ENCODE assay signal across 22 cellular contexts in genomic region chr3:13007251-13007941, GRCh38.
A peak's percentile ranks its signal among the peaks of the same experiment; 100 is the strongest.
DNase-seq lines count a peak whose midpoint lies in the region; ATAC-seq and TF ChIP-seq lines count a peak whose summit lies in the region.
"Had no signal": no experiment of that assay in that cellular context is flagged by ENCODE, and none has a peak within 500 bp of the region (broad histone marks: within the 10 kb centered on the region; RNA-seq: fewer than 3 reads in every experiment).

No MANE protein-coding gene starts in this region.

- peaks cover 23% of the 10 kb centered on the region for H3K36me3 Mint-ChIP-seq in activated CD8-positive, alpha-beta memory T cell treated with anti-CD3 and anti-CD28 coated beads, Interleukin-2, amount 10 ng/mL, durations not matched to agents 7 days and 5 days
- H3K36me3 Mint-ChIP-seq in T-helper 17 cell (ENCODE audit: low read depth): peaks cover 5% of the 10 kb centered on the region
- H3K36me3 Mint-ChIP-seq in immature natural killer cell: peaks cover 3 to 12% (median 7%) of the 10 kb centered on the region in 3 donors
- H3K36me3 Mint-ChIP-seq in activated CD4-positive, alpha-beta memory T cell treated with anti-CD3 and anti-CD28 coated beads for 36 hours: peaks cover 13% of the 10 kb centered on the region
- H3K36me3 Mint-ChIP-seq in activated CD8-positive, alpha-beta T cell treated with anti-CD3 and anti-CD28 coated beads for 36 hours (ENCODE audit: low read depth): peaks cover 15% of the 10 kb centered on the region

- no peak overlapping the region for H3K27ac Mint-ChIP-seq in activated CD8-positive, alpha-beta memory T cell treated with anti-CD3 and anti-CD28 coated beads, Interleukin-2, amount 10 ng/mL, durations not matched to agents 7 days and 5 days
- peak overlapping the region; percentile 100 for H3K27ac Mint-ChIP-seq in T-helper 17 cell
- peak overlapping the region; percentile 99 to 100 (median 100) for H3K27ac Mint-ChIP-seq in immature natural killer cell
- H3K27ac Mint-ChIP-seq in activated CD4-positive, alpha-beta memory T cell treated with anti-CD3 and anti-CD28 coated beads for 36 hours: no peak overlapping the region
- H3K27ac Mint-ChIP-seq in activated CD8-positive, alpha-beta T cell treated with anti-CD3 and anti-CD28 coated beads for 36 hours: no peak overlapping the region
- H3K27ac Mint-ChIP-seq: T-helper 1 cell treated with Interleukin-12 subunit alpha and Interleukin-12 subunit beta and Interleukin-4 antibody, amounts not matched to agents 30 μg/mL and 1 μg/mL, for 36 hours had no signal

- no peak overlapping the region for H3K4me3 Mint-ChIP-seq in activated CD8-positive, alpha-beta memory T cell treated with anti-CD3 and anti-CD28 coated beads, Interleukin-2, amount 10 ng/mL, durations not matched to agents 7 days and 5 days
- H3K4me3 Mint-ChIP-seq in T-helper 17 cell (peak overlapping the region; percentile 87), immature natural killer cell (peak overlapping the region in 4 of 5 donors; percentile 12 to 48 (median 26))
- no peak overlapping the region for H3K4me3 Mint-ChIP-seq in activated CD4-positive, alpha-beta memory T cell treated with anti-CD3 and anti-CD28 coated beads for 36 hours
- H3K4me3 Mint-ChIP-seq in activated CD8-positive, alpha-beta T cell treated with anti-CD3 and anti-CD28 coated beads for 36 hours: no peak overlapping the region
- H3K4me3 Mint-ChIP-seq: T-helper 1 cell treated with Interleukin-12 subunit alpha and Interleukin-12 subunit beta and Interleukin-4 antibody, amounts not matched to agents 30 μg/mL and 1 μg/mL, for 36 hours had no signal

- H3K36me3 ChIP-seq in spleen: peaks cover 0 to 34% (median 0%) of the 10 kb centered on the region in 6 donors
- H3K36me3 ChIP-seq: adrenal gland, esophagus squamous epithelium, upper lobe of left lung had no signal

- H3K9me3 ChIP-seq in T-helper 17 cell (ENCODE audit: control insufficient read depth, low read length, poor library complexity, severe bottlenecking): no peaks in the 10 kb centered on the region
- H3K9me3 ChIP-seq in spleen: no peaks in the 10 kb centered on the region
- H3K9me3 ChIP-seq: adrenal gland, esophagus squamous epithelium, upper lobe of left lung had no signal

- H3K4me1 ChIP-seq in spleen: peaks cover 74 to 100% (median 100%) of the 10 kb centered on the region in 6 donors

- H3K4me3 ChIP-seq in spleen: peak overlapping the region in 1 of 8 donors; percentile 5
- H3K4me3 ChIP-seq: adrenal gland, esophagus squamous epithelium, upper lobe of left lung had no signal

- intact Hi-C loops in spleen (cut with DNase I; ENCODE audit: low total_unique reads): no loop called here
- intact Hi-C loops in activated CD4-positive, alpha-beta memory T cell treated with anti-CD3 and anti-CD28 coated beads for 36 hours (cut with micrococcal nuclease): no loop called here
- intact Hi-C loops in activated CD8-positive, alpha-beta T cell treated with anti-CD3 and anti-CD28 coated beads for 36 hours (cut with micrococcal nuclease): no loop called here

- CTCF ChIA-PET in activated CD8-positive, alpha-beta memory T cell treated with anti-CD3 and anti-CD28 coated beads, Interleukin-2, amount 10 ng/mL, durations not matched to agents 7 days and 5 days (lab: Charles Lee): interaction anchor here (12.1 kb wide), 1 partner anchor 11 kb away, joined by 120 read pairs; no protein-coding TSS in a partner anchor
- CTCF ChIA-PET in activated CD4-positive, alpha-beta memory T cell treated with anti-CD3 and anti-CD28 coated beads for 36 hours (lab: Charles Lee): interaction anchor here (1.0 to 7.3 kb wide), 2 partner anchors 12 to 18 kb away, joined by 4 to 71 read pairs; no protein-coding TSS in a partner anchor
- CTCF ChIA-PET in activated CD8-positive, alpha-beta T cell treated with anti-CD3 and anti-CD28 coated beads for 36 hours (lab: Charles Lee): interaction anchor here (1.2 to 13.0 kb wide), 5 partner anchors 8 to 444 kb away, joined by 3 to 118 read pairs (median 5); no protein-coding TSS in a partner anchor

- H3K9me3 Mint-ChIP-seq in activated CD8-positive, alpha-beta memory T cell treated with anti-CD3 and anti-CD28 coated beads, Interleukin-2, amount 10 ng/mL, durations not matched to agents 7 days and 5 days (ENCODE audit: low read depth): no peaks in the 10 kb centered on the region
- H3K9me3 Mint-ChIP-seq in immature natural killer cell: no peaks in the 10 kb centered on the region
- no peaks in the 10 kb centered on the region for H3K9me3 Mint-ChIP-seq in activated CD4-positive, alpha-beta memory T cell treated with anti-CD3 and anti-CD28 coated beads for 36 hours
- H3K9me3 Mint-ChIP-seq in activated CD8-positive, alpha-beta T cell treated with anti-CD3 and anti-CD28 coated beads for 36 hours: no peaks in the 10 kb centered on the region
- H3K9me3 Mint-ChIP-seq: T-helper 1 cell treated with Interleukin-12 subunit alpha and Interleukin-12 subunit beta and Interleukin-4 antibody, amounts not matched to agents 30 μg/mL and 1 μg/mL, for 36 hours had no signal

- H3K27me3 Mint-ChIP-seq in activated CD8-positive, alpha-beta memory T cell treated with anti-CD3 and anti-CD28 coated beads, Interleukin-2, amount 10 ng/mL, durations not matched to agents 7 days and 5 days: no peaks in the 10 kb centered on the region
- H3K27me3 Mint-ChIP-seq in T-helper 17 cell (no peaks in the 10 kb centered on the region), immature natural killer cell (ENCODE audit: low read depth in 3 of 3) (peaks cover 11 to 22% (median 19%) of the 10 kb centered on the region in 3 donors)
- H3K27me3 Mint-ChIP-seq in activated CD4-positive, alpha-beta memory T cell treated with anti-CD3 and anti-CD28 coated beads for 36 hours: no peaks in the 10 kb centered on the region
- no peaks in the 10 kb centered on the region for H3K27me3 Mint-ChIP-seq in activated CD8-positive, alpha-beta T cell treated with anti-CD3 and anti-CD28 coated beads for 36 hours
- H3K27me3 Mint-ChIP-seq: CD4-positive, CD25-positive, alpha-beta regulatory T cell had no signal

- TF ChIP-seq CTCF in spleen (IDR thresholded peaks at IDR 0.05 in 8 of 11, conservative IDR thresholded peaks at IDR 0.05 in 3 of 11): no peak
- no peak for TF ChIP-seq CTCF in activated CD8-positive, alpha-beta T cell treated with anti-CD3 and anti-CD28 coated beads for 36 hours (IDR thresholded peaks at IDR 0.05)

- ATAC-seq in activated CD8-positive, alpha-beta memory T cell treated with anti-CD3 and anti-CD28 coated beads, Interleukin-2, amount 10 ng/mL, durations not matched to agents 7 days and 5 days: no peak
- ATAC-seq in T-helper 17 cell (no peak), GM21390 (IDR thresholded peaks at IDR 0.05; ENCODE audit: unreplicated experiment) (no peak)
- ATAC-seq in activated CD8-positive, alpha-beta T cell treated with anti-CD3 and anti-CD28 coated beads for 36 hours: no peak
- ATAC-seq: HCT116, HepG2, left ventricle myocardium superior had no signal

- peak; percentile 12 for DNase-seq in activated CD8-positive, alpha-beta memory T cell treated with anti-CD3 and anti-CD28 coated beads, Interleukin-2, amount 50 U/mL, for 4 hours
- DNase-seq in activated CD8-positive, alpha-beta memory T cell treated with anti-CD3 and anti-CD28 coated beads, Interleukin-2, amount 10 ng/mL, durations not matched to agents 7 days and 5 days: no peak
- DNase-seq in T-helper 17 cell: no peak
- no peak for DNase-seq in immature natural killer cell
- DNase-seq in spleen: no peak
- DNase-seq in activated CD4-positive, alpha-beta memory T cell treated with anti-CD3 and anti-CD28 coated beads for 36 hours: no peak
- DNase-seq in activated CD8-positive, alpha-beta T cell treated with anti-CD3 and anti-CD28 coated beads for 36 hours: no peak
- DNase-seq: activated CD4-positive, CD25-positive, alpha-beta regulatory T cell; activated effector memory CD4-positive, alpha-beta T cell treated with anti-CD3 and anti-CD28 coated beads, Interleukin-2, amount 50 U/mL, for 16 hours; CD4-positive, CD25-positive, alpha-beta regulatory T cell; esophagus squamous epithelium; left ventricle myocardium superior; NCI-H1417; NCI-H526; SIG-M5; stimulated activated CD4-positive, alpha-beta T cell treated with anti-CD3 and anti-CD28 coated beads, Interleukin-2, amount 100 ng/mL, for 24 hours; upper lobe of left lung had no signal

- 77 to 85% (median 82%) methylated on average over 12 to 16 of the region's 16 CpGs for WGBS in spleen, 5 donors

- TF ChIP-seq POLR2A in spleen (IDR thresholded peaks at IDR 0.05): no peak

- H3K27ac ChIP-seq in spleen: peak overlapping the region in 6 of 8 donors; percentile 20 to 99 (median 98)
- H3K27ac ChIP-seq: esophagus squamous epithelium had no signal

- no peaks in the 10 kb centered on the region for H3K27me3 ChIP-seq in spleen (replicated peaks in 1 of 7)
- H3K27me3 ChIP-seq: adrenal gland, esophagus squamous epithelium, upper lobe of left lung had no signal

- peaks cover 82% of the 10 kb centered on the region for H3K4me1 Mint-ChIP-seq in activated CD8-positive, alpha-beta memory T cell treated with anti-CD3 and anti-CD28 coated beads, Interleukin-2, amount 10 ng/mL, durations not matched to agents 7 days and 5 days
- peaks cover 72% of the 10 kb centered on the region for H3K4me1 Mint-ChIP-seq in T-helper 17 cell
- H3K4me1 Mint-ChIP-seq in immature natural killer cell: peaks cover 96 to 99% of the 10 kb centered on the region in 2 donors
- peaks cover 95% of the 10 kb centered on the region for H3K4me1 Mint-ChIP-seq in activated CD4-positive, alpha-beta memory T cell treated with anti-CD3 and anti-CD28 coated beads for 36 hours (ENCODE audit: low read depth)
- peaks cover 95% of the 10 kb centered on the region for H3K4me1 Mint-ChIP-seq in activated CD8-positive, alpha-beta T cell treated with anti-CD3 and anti-CD28 coated beads for 36 hours (ENCODE audit: low read depth)

- POLR2A ChIA-PET in activated CD4-positive, alpha-beta memory T cell treated with anti-CD3 and anti-CD28 coated beads for 36 hours (lab: Charles Lee): no interaction called here
- POLR2A ChIA-PET in activated CD8-positive, alpha-beta T cell treated with anti-CD3 and anti-CD28 coated beads for 36 hours (lab: Charles Lee): interaction anchor here (0.5 kb wide), 1 partner anchor 421 kb away, joined by 3 read pairs; no protein-coding TSS in a partner anchor

Comparison
In these comparisons a context has a peak if more than half of its experiments do, and no peak if none do; other contexts are left out.
1. H3K27ac Mint-ChIP-seq: peak in T-helper 17 cell (single experiment) and immature natural killer cell (6 of 6); none in activated CD8-positive, alpha-beta memory T cell treated with anti-CD3 and anti-CD28 coated beads, Interleukin-2, amount 10 ng/mL, durations not matched to agents 7 days and 5 days (single experiment), activated CD4-positive, alpha-beta memory T cell treated with anti-CD3 and anti-CD28 coated beads for 36 hours (single experiment) and activated CD8-positive, alpha-beta T cell treated with anti-CD3 and anti-CD28 coated beads for 36 hours (single experiment).
2. H3K4me3 Mint-ChIP-seq: peak in T-helper 17 cell (single experiment) and immature natural killer cell (4 of 5); none in activated CD8-positive, alpha-beta memory T cell treated with anti-CD3 and anti-CD28 coated beads, Interleukin-2, amount 10 ng/mL, durations not matched to agents 7 days and 5 days (single experiment), activated CD4-positive, alpha-beta memory T cell treated with anti-CD3 and anti-CD28 coated beads for 36 hours (single experiment) and activated CD8-positive, alpha-beta T cell treated with anti-CD3 and anti-CD28 coated beads for 36 hours (single experiment).